ENCODE assay signal across 1 cellular context in the genomic region with DNA sequence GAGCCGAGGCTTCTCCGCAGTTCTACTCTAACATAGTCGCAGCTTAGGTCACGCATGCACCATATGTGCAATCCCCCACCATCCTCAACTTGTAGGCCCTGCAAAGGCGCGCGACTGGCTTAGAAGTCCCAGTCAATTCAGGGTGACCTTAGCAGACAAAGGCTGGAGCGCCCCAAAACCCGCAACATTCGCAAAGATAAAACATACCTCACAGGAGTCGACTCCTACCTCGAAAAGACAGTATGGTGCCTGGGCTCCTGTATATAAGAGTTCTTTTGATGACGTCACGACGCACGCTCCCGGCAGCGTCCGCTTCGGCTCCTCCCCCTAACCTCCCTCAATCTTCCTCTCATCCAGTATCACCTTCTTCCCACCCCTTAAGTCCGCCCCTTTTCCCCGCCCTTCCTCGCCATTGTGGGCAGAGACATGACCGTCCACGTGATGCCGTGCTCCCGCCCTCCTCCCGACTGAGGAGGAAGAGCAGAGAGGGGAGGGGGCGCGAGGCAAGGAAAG.
A peak's percentile ranks its signal among the peaks of the same experiment; 100 is the strongest.
TF ChIP-seq lines count a peak whose summit lies in the region.

Gene GAS5, minus strand, starts transcription at position 237 of the 513 bp plus-strand sequence.

TF ChIP-seq in HEK293, 187 proteins besides CTCF, POLR2A, EP300 and RAD21 (continued from another document and continues in another):
- no peak for TF ChIP-seq TSHZ1 (tag by site-specific recombination; IDR thresholded peaks at IDR 0.05; ENCODE audit: borderline replicate concordance)
- 0 out of 2 replicates have a peak, but pooled peaks have one; percentile 42 for TF ChIP-seq ZSCAN23 (tag by site-specific recombination; IDR thresholded peaks at IDR 0.05)
- no peak for TF ChIP-seq GLIS1 (tag by site-specific recombination; IDR thresholded peaks at IDR 0.05)
- no peak for TF ChIP-seq ZNF341 (tag by site-specific recombination; IDR thresholded peaks at IDR 0.05; ENCODE audit: low read depth)
- no peak for TF ChIP-seq ZFP3 (tag by site-specific recombination; IDR thresholded peaks at IDR 0.05; ENCODE audit: low read depth)
- peak; percentile 70 for TF ChIP-seq ZBTB48 (tag by site-specific recombination; IDR thresholded peaks at IDR 0.05)
- peak; percentile 63; the same call in 1 of the 2 replicates for TF ChIP-seq ZIC2 (tag by site-specific recombination; IDR thresholded peaks at IDR 0.05)
- TF ChIP-seq ZNF768 (tag by site-specific recombination; IDR thresholded peaks at IDR 0.05) = 0 out of 2 replicates have a peak, but pooled peaks have one; percentile 51
- TF ChIP-seq ZEB2 (tag by site-specific recombination; IDR thresholded peaks at IDR 0.05) = no peak
- TF ChIP-seq, protein P1, sequence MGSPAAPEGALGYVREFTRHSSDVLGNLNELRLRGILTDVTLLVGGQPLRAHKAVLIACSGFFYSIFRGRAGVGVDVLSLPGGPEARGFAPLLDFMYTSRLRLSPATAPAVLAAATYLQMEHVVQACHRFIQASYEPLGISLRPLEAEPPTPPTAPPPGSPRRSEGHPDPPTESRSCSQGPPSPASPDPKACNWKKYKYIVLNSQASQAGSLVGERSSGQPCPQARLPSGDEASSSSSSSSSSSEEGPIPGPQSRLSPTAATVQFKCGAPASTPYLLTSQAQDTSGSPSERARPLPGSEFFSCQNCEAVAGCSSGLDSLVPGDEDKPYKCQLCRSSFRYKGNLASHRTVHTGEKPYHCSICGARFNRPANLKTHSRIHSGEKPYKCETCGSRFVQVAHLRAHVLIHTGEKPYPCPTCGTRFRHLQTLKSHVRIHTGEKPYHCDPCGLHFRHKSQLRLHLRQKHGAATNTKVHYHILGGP (tag by site-specific recombination; IDR thresholded peaks at IDR 0.05) = no peak
- TF ChIP-seq ZNF114 (tag by site-specific recombination; IDR thresholded peaks at IDR 0.05) = no peak
- TF ChIP-seq, protein P2, sequence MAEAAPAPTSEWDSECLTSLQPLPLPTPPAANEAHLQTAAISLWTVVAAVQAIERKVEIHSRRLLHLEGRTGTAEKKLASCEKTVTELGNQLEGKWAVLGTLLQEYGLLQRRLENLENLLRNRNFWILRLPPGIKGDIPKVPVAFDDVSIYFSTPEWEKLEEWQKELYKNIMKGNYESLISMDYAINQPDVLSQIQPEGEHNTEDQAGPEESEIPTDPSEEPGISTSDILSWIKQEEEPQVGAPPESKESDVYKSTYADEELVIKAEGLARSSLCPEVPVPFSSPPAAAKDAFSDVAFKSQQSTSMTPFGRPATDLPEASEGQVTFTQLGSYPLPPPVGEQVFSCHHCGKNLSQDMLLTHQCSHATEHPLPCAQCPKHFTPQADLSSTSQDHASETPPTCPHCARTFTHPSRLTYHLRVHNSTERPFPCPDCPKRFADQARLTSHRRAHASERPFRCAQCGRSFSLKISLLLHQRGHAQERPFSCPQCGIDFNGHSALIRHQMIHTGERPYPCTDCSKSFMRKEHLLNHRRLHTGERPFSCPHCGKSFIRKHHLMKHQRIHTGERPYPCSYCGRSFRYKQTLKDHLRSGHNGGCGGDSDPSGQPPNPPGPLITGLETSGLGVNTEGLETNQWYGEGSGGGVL (tag by site-specific recombination; IDR thresholded peaks at IDR 0.05) = no peak
- peak; percentile 95 for TF ChIP-seq ZNF2 (tag by site-specific recombination; IDR thresholded peaks at IDR 0.05)
- no peak for TF ChIP-seq ZNF202 (tag by site-specific recombination; IDR thresholded peaks at IDR 0.05; ENCODE audit: borderline replicate concordance)
- TF ChIP-seq ZBTB44 (tag by site-specific recombination; IDR thresholded peaks at IDR 0.05) = peak; percentile 54; the same call in 1 of the 2 replicates
- TF ChIP-seq, protein P3, sequence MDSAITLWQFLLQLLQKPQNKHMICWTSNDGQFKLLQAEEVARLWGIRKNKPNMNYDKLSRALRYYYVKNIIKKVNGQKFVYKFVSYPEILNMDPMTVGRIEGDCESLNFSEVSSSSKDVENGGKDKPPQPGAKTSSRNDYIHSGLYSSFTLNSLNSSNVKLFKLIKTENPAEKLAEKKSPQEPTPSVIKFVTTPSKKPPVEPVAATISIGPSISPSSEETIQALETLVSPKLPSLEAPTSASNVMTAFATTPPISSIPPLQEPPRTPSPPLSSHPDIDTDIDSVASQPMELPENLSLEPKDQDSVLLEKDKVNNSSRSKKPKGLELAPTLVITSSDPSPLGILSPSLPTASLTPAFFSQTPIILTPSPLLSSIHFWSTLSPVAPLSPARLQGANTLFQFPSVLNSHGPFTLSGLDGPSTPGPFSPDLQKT (IDR thresholded peaks at IDR 0.05; ENCODE audit: borderline replicate concordance, low read depth, low read length) = no peak
- 0 out of 2 replicates have a peak, but pooled peaks have one; percentile 21 for TF ChIP-seq ZBTB7A (tag by site-specific recombination; IDR thresholded peaks at IDR 0.05; ENCODE audit: low read depth)
- TF ChIP-seq PRDM10 (tag by site-specific recombination; IDR thresholded peaks at IDR 0.05) = no peak
- TF ChIP-seq TCF7L2 (IDR thresholded peaks at IDR 0.05; ENCODE audit: borderline replicate concordance, low read depth, low read length) = no peak
- no peak for TF ChIP-seq ZNF169 (tag by site-specific recombination; IDR thresholded peaks at IDR 0.05)
- no peak for TF ChIP-seq PRDM1 (tag by site-specific recombination; IDR thresholded peaks at IDR 0.05)
- peak; percentile 47; the same call in 1 of the 2 replicates for TF ChIP-seq ZNF558 (tag by site-specific recombination; IDR thresholded peaks at IDR 0.05)
- TF ChIP-seq ZNF580 (tag by site-specific recombination; IDR thresholded peaks at IDR 0.05) = 0 out of 2 replicates have a peak, but pooled peaks have one; percentile 32
- no peak for TF ChIP-seq ZNF214 (tag by site-specific recombination; IDR thresholded peaks at IDR 0.05; ENCODE audit: borderline replicate concordance)
- no peak for TF ChIP-seq ZNF792 (tag by site-specific recombination; IDR thresholded peaks at IDR 0.05)
- TF ChIP-seq ZNF664 (tag by site-specific recombination; IDR thresholded peaks at IDR 0.05) = no peak
- TF ChIP-seq ZNF24 (tag by site-specific recombination; IDR thresholded peaks at IDR 0.05) = peak; percentile 40
- no peak for TF ChIP-seq ZNF350 (tag by site-specific recombination; IDR thresholded peaks at IDR 0.05)
- TF ChIP-seq ZNF530 (tag by site-specific recombination; IDR thresholded peaks at IDR 0.05; ENCODE audit: low read depth) = no peak
- TF ChIP-seq SETDB1 (IDR thresholded peaks at IDR 0.05; ENCODE audit: insufficient read length, low read length) = no peak
- TF ChIP-seq ZNF416 (tag by site-specific recombination; IDR thresholded peaks at IDR 0.05) = no peak
- no peak for TF ChIP-seq ZNF521 (tag by site-specific recombination; IDR thresholded peaks at IDR 0.05)
- peak; percentile 91 for TF ChIP-seq ZSCAN30 (tag by site-specific recombination; IDR thresholded peaks at IDR 0.05)
- no peak for TF ChIP-seq KLF1 (tag by site-specific recombination; IDR thresholded peaks at IDR 0.05)
- no peak for TF ChIP-seq ZNF514 (tag by site-specific recombination; IDR thresholded peaks at IDR 0.05)
- no peak; the same call in 1 of the 2 replicates for TF ChIP-seq ZNF133 (tag by site-specific recombination; IDR thresholded peaks at IDR 0.05)
- TF ChIP-seq ZNF174 (tag by site-specific recombination; IDR thresholded peaks at IDR 0.05) = no peak
- 0 out of 2 replicates have a peak, but pooled peaks have one; percentile 40 for TF ChIP-seq ZNF394 (tag by site-specific recombination; IDR thresholded peaks at IDR 0.05; ENCODE audit: borderline replicate concordance)
- no peak for TF ChIP-seq KLF16 (tag by site-specific recombination; IDR thresholded peaks at IDR 0.05)
- TF ChIP-seq ZNF677 (tag by site-specific recombination; IDR thresholded peaks at IDR 0.05) = no peak
- TF ChIP-seq SCRT1 (tag by site-specific recombination; IDR thresholded peaks at IDR 0.05; ENCODE audit: borderline replicate concordance) = no peak
- no peak for TF ChIP-seq ZNF404 (tag by site-specific recombination; IDR thresholded peaks at IDR 0.05)
- no peak for TF ChIP-seq ZNF776 (tag by site-specific recombination; IDR thresholded peaks at IDR 0.05; ENCODE audit: borderline replicate concordance)
- TF ChIP-seq, protein P4, sequence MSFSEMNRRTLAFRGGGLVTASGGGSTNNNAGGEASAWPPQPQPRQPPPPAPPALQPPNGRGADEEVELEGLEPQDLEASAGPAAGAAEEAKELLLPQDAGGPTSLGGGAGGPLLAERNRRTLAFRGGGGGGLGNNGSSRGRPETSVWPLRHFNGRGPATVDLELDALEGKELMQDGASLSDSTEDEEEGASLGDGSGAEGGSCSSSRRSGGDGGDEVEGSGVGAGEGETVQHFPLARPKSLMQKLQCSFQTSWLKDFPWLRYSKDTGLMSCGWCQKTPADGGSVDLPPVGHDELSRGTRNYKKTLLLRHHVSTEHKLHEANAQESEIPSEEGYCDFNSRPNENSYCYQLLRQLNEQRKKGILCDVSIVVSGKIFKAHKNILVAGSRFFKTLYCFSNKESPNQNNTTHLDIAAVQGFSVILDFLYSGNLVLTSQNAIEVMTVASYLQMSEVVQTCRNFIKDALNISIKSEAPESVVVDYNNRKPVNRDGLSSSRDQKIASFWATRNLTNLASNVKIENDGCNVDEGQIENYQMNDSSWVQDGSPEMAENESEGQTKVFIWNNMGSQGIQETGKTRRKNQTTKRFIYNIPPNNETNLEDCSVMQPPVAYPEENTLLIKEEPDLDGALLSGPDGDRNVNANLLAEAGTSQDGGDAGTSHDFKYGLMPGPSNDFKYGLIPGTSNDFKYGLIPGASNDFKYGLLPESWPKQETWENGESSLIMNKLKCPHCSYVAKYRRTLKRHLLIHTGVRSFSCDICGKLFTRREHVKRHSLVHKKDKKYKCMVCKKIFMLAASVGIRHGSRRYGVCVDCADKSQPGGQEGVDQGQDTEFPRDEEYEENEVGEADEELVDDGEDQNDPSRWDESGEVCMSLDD (tag by site-specific recombination; IDR thresholded peaks at IDR 0.05) = peak; percentile 84
- TF ChIP-seq ZNF596 (tag by site-specific recombination; IDR thresholded peaks at IDR 0.05) = no peak
- no peak for TF ChIP-seq ZNF175 (tag by site-specific recombination; IDR thresholded peaks at IDR 0.05)
- peak; percentile 45 for TF ChIP-seq ZBTB17 (tag by site-specific recombination; IDR thresholded peaks at IDR 0.05)
- no peak for TF ChIP-seq KLF7 (tag by site-specific recombination; IDR thresholded peaks at IDR 0.05; ENCODE audit: borderline replicate concordance)
